ENCODE assay signal across 8 cellular contexts in genomic region chr20:58650181-58650775, GRCh38. TPM values are rescaled to one million over a fixed set of nuclear protein-coding genes. Genes with fewer than 3 reads are reported as not detected.
DNase-seq lines count a peak whose midpoint lies in the region; ATAC-seq and TF ChIP-seq lines count a peak whose summit lies in the region.

No MANE protein-coding gene starts in this region.

- no peak overlapping the region for H3K23ac ChIP-seq in H9 (ENCODE audit: insufficient read length, low read depth, low read length)

- H3K36me3 Mint-ChIP-seq in H9 (ENCODE audit: insufficient read depth in 1 of 3, low read depth in 3 of 3) (peaks cover 0 to 5% (median 2%) of the 10 kb centered on the region in 3 experiments; a peak in 4 of 7 replicates), T-cell (no peaks in the 10 kb centered on the region)

- no peak overlapping the region for H4K8ac ChIP-seq in H9 (replicated peaks; ENCODE audit: insufficient read length, low read depth, low read length)

- H3K4me3 ChIP-seq in breast epithelium: peak overlapping the region; percentile 81 to 98 (median 97)

- no peak overlapping the region for H4K5ac ChIP-seq in H9 (ENCODE audit: insufficient read length, low read depth, low read length)

- no peaks in the 10 kb centered on the region for H3K79me1 ChIP-seq in H9 (ENCODE audit: insufficient read depth, low read depth, low read length, poor library complexity, severe bottlenecking)

- H3K9ac ChIP-seq in H9 (ENCODE audit: extremely low read depth, insufficient read length, low read length): no peak overlapping the region

- no peak overlapping the region; a peak in 1 of 7 replicates for H3K27ac Mint-ChIP-seq in H9
- peak overlapping the region; percentile 98 for H3K27ac Mint-ChIP-seq in T-cell

- H3K23me2 ChIP-seq in H9 (ENCODE audit: insufficient read length, low read depth, low read length, poor library complexity, severe bottlenecking): peaks cover 21% of the 10 kb centered on the region

- no peak overlapping the region for H2BK5ac ChIP-seq in H9 (ENCODE audit: insufficient read length, low read length)

- ATAC-seq in T-cell (replicated peaks in 1 of 4): peak; percentile 9 to 28 (median 25)
- ATAC-seq in left lobe of liver: peak; percentile 53

- H3K79me2 ChIP-seq in H9 (ENCODE audit: insufficient read depth, low read length): peaks cover 8% of the 10 kb centered on the region; the same call in 1 of the 2 replicates

- H3K4ac ChIP-seq in H9 (ENCODE audit: low read depth, low read length): no peak overlapping the region

- H3K4me1 Mint-ChIP-seq in H9: peaks cover 24% of the 10 kb centered on the region in 2 experiments
- H3K4me1 Mint-ChIP-seq in T-cell: peaks cover 19 to 27% (median 20%) of the 10 kb centered on the region in 3 donors

- no peaks in the 10 kb centered on the region for H3K36me3 ChIP-seq in breast epithelium

- H3K18ac ChIP-seq in H9 (ENCODE audit: insufficient read length, low read depth, low read length): no peak overlapping the region

- no peak overlapping the region for H3K56ac ChIP-seq in H9 (ENCODE audit: insufficient read length, low read depth, low read length)

- H3K9me3 Mint-ChIP-seq in H9 (no peaks in the 10 kb centered on the region; a peak in 1 of 5 replicates), T-cell (no peaks in the 10 kb centered on the region)

- peak; percentile 34 for DNase-seq in CD1c-positive myeloid dendritic cell (ENCODE audit: extremely low spot score)
- DNase-seq in H9: peak; percentile 44
- peak in 23 of 34 experiments; percentile 15 to 62 (median 38) for DNase-seq in T-cell
- no peak for DNase-seq in breast epithelium (ENCODE audit: low spot score in 2 of 2)
- peak; percentile 60 for DNase-seq in left lobe of liver (ENCODE audit: low spot score)
- DNase-seq in stimulated activated naive CD4-positive, alpha-beta T cell (lab: John Stamatoyannopoulos, UW): peak; percentile 49 to 72 (median 56)
- DNase-seq in NCI-H146 treated with DMSO at 0.1 percent for 48 hours (lab: John Stamatoyannopoulos, UW; ENCODE audit: unreplicated experiment): no peak
- no peak for DNase-seq in NCI-H2081 treated with DMSO at 0.1 percent for 48 hours (lab: John Stamatoyannopoulos, UW)

- H2BK12ac ChIP-seq in H9 (ENCODE audit: insufficient read length, low read depth, low read length): no peak overlapping the region

- H3T11ph ChIP-seq in H9 (ENCODE audit: low read length): no peak overlapping the region

- intact Hi-C loops in breast epithelium (cut with DNase I; ENCODE audit: low total_unique reads): no loop called here

- H3K4me3 Mint-ChIP-seq in H9 (peak overlapping the region; percentile 95 to 98), T-cell (peak overlapping the region; percentile 97 to 98 (median 98))

- H2BK20ac ChIP-seq in H9 (ENCODE audit: low read depth, low read length, poor library complexity, severe bottlenecking): no peak overlapping the region

- H2BK120ac ChIP-seq in H9 (ENCODE audit: low read depth, low read length, poor library complexity, severe bottlenecking): no peak overlapping the region

- WGBS in H9 (ENCODE audit: extremely low coverage, insufficient read length, low lambda C conversion rate): no CpG with 5 or more reads among the region's 62 CpGs

- H4K20me1 ChIP-seq in H9 (ENCODE audit: control insufficient read depth, insufficient read depth, insufficient read length): no peaks in the 10 kb centered on the region

- peak overlapping the region; percentile 49 for H3K4me2 ChIP-seq in H9 (ENCODE audit: insufficient read depth, insufficient read length, low read length)

- no peaks in the 10 kb centered on the region; the same call in 1 of the 2 replicates for H3K27me3 ChIP-seq in H9 (ENCODE audit: insufficient read depth, low read length)
- no peaks in the 10 kb centered on the region for H3K27me3 ChIP-seq in breast epithelium

- peaks cover 2% of the 10 kb centered on the region; the same call in 1 of the 2 replicates for H3K27me3 Mint-ChIP-seq in H9 (ENCODE audit: low read depth)
- H3K27me3 Mint-ChIP-seq in T-cell: peaks cover 0 to 1% of the 10 kb centered on the region in 2 donors

- no peak overlapping the region for H2AFZ ChIP-seq in H9 (ENCODE audit: low read length)

- no peak for TF ChIP-seq POLR2A in breast epithelium (IDR thresholded peaks at IDR 0.05)

- TF ChIP-seq CTCF in H9 (conservative IDR thresholded peaks at IDR 0.05): no peak
- TF ChIP-seq CTCF in breast epithelium (IDR thresholded peaks at IDR 0.05): no peak

- CTCF ChIA-PET in T-cell (lab: Charles Lee): interaction anchor here (0.5 to 2.9 kb wide), 12 partner anchors 9 to 771 kb away, joined by 3 to 20 read pairs (median 4); no protein-coding TSS in a partner anchor

- H2BK15ac ChIP-seq in H9 (ENCODE audit: low read depth, low read length): no peak overlapping the region

- H3K27ac ChIP-seq in H9 (ENCODE audit: insufficient read length, low read depth, low read length): no peak overlapping the region
- peak overlapping the region; percentile 92 to 95 for H3K27ac ChIP-seq in breast epithelium

- peaks cover 1% of the 10 kb centered on the region; the same call in 1 of the 2 replicates for H3K4me1 ChIP-seq in H9 (ENCODE audit: insufficient read depth, low read length)
- peaks cover 0 to 7% of the 10 kb centered on the region in 2 donors for H3K4me1 ChIP-seq in breast epithelium

- POLR2A ChIA-PET in T-cell (lab: Charles Lee): interaction anchor here in 1 of 2 donors (0.7 to 2.6 kb wide), 2 partner anchors 11 to 1034 kb away, joined by 17 to 19 read pairs; no protein-coding TSS in a partner anchor

- H2AK5ac ChIP-seq in H9 (ENCODE audit: insufficient read length, low read length): no peak overlapping the region

- no peak overlapping the region for H3K14ac ChIP-seq in H9 (ENCODE audit: insufficient read depth, low read length)

- no peaks in the 10 kb centered on the region for H3K9me3 ChIP-seq in H9 (ENCODE audit: control insufficient read depth, low read depth, low read length)
- H3K9me3 ChIP-seq in breast epithelium: no peaks in the 10 kb centered on the region

- H4K91ac ChIP-seq in H9 (ENCODE audit: insufficient read length, low read depth, low read length): no peak overlapping the region

RNA-seq across cellular contexts. Expression of gene STX16, which starts 0.8 kb away (rescaled TPM):
- total RNA-seq in H9 (2021) (81.4 and 87.8 TPM in 2 replicates), T-cell (100 to 1,000 TPM; 154 to 213 (median 178) TPM), breast epithelium (10 to 100 TPM; 54.4 to 76.5 (median 74.4) TPM), left lobe of liver (25.7 TPM)

RNA-seq across cellular contexts. Expression of gene NPEPL1, which starts 42.3 kb away (rescaled TPM):
- total RNA-seq in H9 (2021) (31.1 TPM in 2 replicates), T-cell (10 to 100 TPM; 49.6 to 79.0 (median 69.3) TPM), breast epithelium (10 to 100 TPM; 26.8 to 35.7 (median 30.8) TPM), left lobe of liver (12.8 TPM)

Comparison
In these comparisons a context has a peak if more than half of its experiments do, and no peak if none do; other contexts are left out.
1. DNase-seq: peak in CD1c-positive myeloid dendritic cell (single experiment), H9 (single experiment), T-cell (23 of 34), left lobe of liver (single experiment) and stimulated activated naive CD4-positive, alpha-beta T cell (6 of 6); none in breast epithelium (0 of 2), NCI-H146 treated with DMSO at 0.1 percent for 48 hours (single experiment) and NCI-H2081 treated with DMSO at 0.1 percent for 48 hours (single experiment).
2. H3K27ac Mint-ChIP-seq: peak in T-cell (2 of 2); none in H9 (0 of 3).